ENCODE assay signal across 20 cellular contexts in genomic region chr14:103616635-103617300, GRCh38. TPM values are rescaled to one million over a fixed set of nuclear protein-coding genes. Genes with fewer than 3 reads are reported as not detected.
DNase-seq lines count a peak whose midpoint lies in the region; ATAC-seq and TF ChIP-seq lines count a peak whose summit lies in the region.
"Had no signal": no experiment of that assay in that cellular context is flagged by ENCODE, and none has a peak within 500 bp of the region (broad histone marks: within the 10 kb centered on the region; RNA-seq: fewer than 3 reads in every experiment).

No MANE protein-coding gene starts in this region.

- H4K20me1 ChIP-seq in GM23338 (replicated peaks; ENCODE audit: insufficient read depth) = no peaks in the 10 kb centered on the region

- H3K79me2 ChIP-seq in GM23338 (replicated peaks; ENCODE audit: insufficient read depth) = no peaks in the 10 kb centered on the region

- TF ChIP-seq CTCF in GM23338 (conservative IDR thresholded peaks at IDR 0.05; ENCODE audit: low read depth in 2 of 2) (no peak), nephron progenitor cell (IDR thresholded peaks at IDR 0.05) (no peak)

- H3K4me1 Mint-ChIP-seq in GM23338 (no peaks in the 10 kb centered on the region), nephron progenitor cell (peaks cover 8% of the 10 kb centered on the region)
- H3K4me1 Mint-ChIP-seq: CD4-positive, CD25-positive, alpha-beta regulatory T cell; CD8-positive, alpha-beta memory T cell had no signal

- peaks cover 7% of the 10 kb centered on the region for H3K9me3 Mint-ChIP-seq in GM23338
- H3K9me3 Mint-ChIP-seq in nephron progenitor cell = peaks cover 9% of the 10 kb centered on the region

- DNase-seq in GM23338 (ENCODE audit: low spot score) = no peak
- DNase-seq in NCI-H2227 treated with DMSO at 0.1 percent for 48 hours (lab: John Stamatoyannopoulos, UW) = peak; percentile 13
- no peak for DNase-seq in nephron progenitor cell
- no peak for DNase-seq in NCI-H345 (lab: John Stamatoyannopoulos, UW)
- DNase-seq in H4 (ENCODE audit: low spot score) = no peak
- no peak for DNase-seq in NCI-H226
- DNase-seq: ACHN; BE2C; C1 segment of cervical spinal cord; CD4-positive, CD25-positive, alpha-beta regulatory T cell; CD8-positive, alpha-beta memory T cell; COR-L47; DMS 273 treated with DMSO at 0.1 percent for 48 hours; DMS53; DND-41; EL; GM23248; H7; HFFc6 had no signal

- H3K27me3 ChIP-seq in GM23338 (ENCODE audit: insufficient read depth) = no peaks in the 10 kb centered on the region
- H3K27me3 ChIP-seq: BE2C had no signal

- no peak overlapping the region for H3K4me3 Mint-ChIP-seq in GM23338
- no peak overlapping the region for H3K4me3 Mint-ChIP-seq in nephron progenitor cell
- H3K4me3 Mint-ChIP-seq: CD4-positive, CD25-positive, alpha-beta regulatory T cell; CD8-positive, alpha-beta memory T cell; HFFc6 had no signal

- H3K27ac Mint-ChIP-seq in GM23338 (no peak overlapping the region), nephron progenitor cell (peak overlapping the region; percentile 75)
- H3K27ac Mint-ChIP-seq: CD4-positive, CD25-positive, alpha-beta regulatory T cell; CD8-positive, alpha-beta memory T cell; HFFc6 had no signal

- no peaks in the 10 kb centered on the region for H3K36me3 ChIP-seq in GM23338 (ENCODE audit: insufficient read depth)
- H3K36me3 ChIP-seq: BE2C had no signal

- ATAC-seq in GM23338 = peak; percentile 41; the same call in 1 of the 3 replicates
- ATAC-seq: HCT116 had no signal

- H3K27me3 Mint-ChIP-seq in GM23338 (ENCODE audit: insufficient read depth, low read depth, poor library complexity) (peaks cover 5% of the 10 kb centered on the region), nephron progenitor cell (ENCODE audit: low read depth, poor library complexity) (no peaks in the 10 kb centered on the region)
- H3K27me3 Mint-ChIP-seq: CD4-positive, CD25-positive, alpha-beta regulatory T cell had no signal

- H3K9me2 ChIP-seq in GM23338 (ENCODE audit: insufficient read depth) = no peaks in the 10 kb centered on the region

- no peak overlapping the region for H3K4me2 ChIP-seq in GM23338

- no peak overlapping the region for H2AFZ ChIP-seq in GM23338
- H2AFZ ChIP-seq: GM23248 had no signal

- H3F3A ChIP-seq in GM23338 (replicated peaks; ENCODE audit: low read depth) = no peaks in the 10 kb centered on the region

- H3K27ac ChIP-seq in GM23338 (ENCODE audit: low read depth) = no peak overlapping the region
- H3K27ac ChIP-seq: GM23248 had no signal

- H3K36me3 Mint-ChIP-seq in GM23338 (ENCODE audit: low read depth) (0 out of 3 replicates have a peak, but pooled peaks cover 3% of the 10 kb centered on the region), nephron progenitor cell (ENCODE audit: low read depth) (peaks cover 4% of the 10 kb centered on the region)
- H3K36me3 Mint-ChIP-seq: CD4-positive, CD25-positive, alpha-beta regulatory T cell; CD8-positive, alpha-beta memory T cell had no signal

- H3K4me3 ChIP-seq in GM23338 = no peak overlapping the region
- H3K4me3 ChIP-seq: GM23248 had no signal

- no peaks in the 10 kb centered on the region for H3K4me1 ChIP-seq in GM23338 (ENCODE audit: insufficient read depth)
- H3K4me1 ChIP-seq: BE2C had no signal

TF ChIP-seq in GM23338, 12 proteins besides CTCF, POLR2A, EP300 and RAD21 (continues in another document):
- TF ChIP-seq NANOG (IDR thresholded peaks at IDR 0.05; ENCODE audit: borderline replicate concordance) = no peak
- no peak for TF ChIP-seq EZH2phosphoT487 (IDR thresholded peaks at IDR 0.05; ENCODE audit: unreplicated experiment)
- TF ChIP-seq EZH2 (IDR thresholded peaks at IDR 0.05; ENCODE audit: low read depth, unreplicated experiment) = no peak
- no peak for TF ChIP-seq ZNF462 (CRISPR knock-in tag; IDR thresholded peaks at IDR 0.05)
- no peak for TF ChIP-seq POLR2AphosphoS5 (IDR thresholded peaks at IDR 0.05; ENCODE audit: low read depth)
- no peak for TF ChIP-seq STAT1 (IDR thresholded peaks at IDR 0.05; ENCODE audit: unreplicated experiment)
- no peak for TF ChIP-seq JUNB (IDR thresholded peaks at IDR 0.05; ENCODE audit: unreplicated experiment)

RNA-seq across cellular contexts. Expression of gene KLC1, which starts 12.2 kb away (rescaled TPM):
- total RNA-seq in GM23338 (2014; rRNA removed; shearing (Covaris generic)) = 250 and 308 TPM in 2 replicates
- 159 and 165 TPM in 2 replicates for polyA plus RNA-seq in GM23338 (2016; fragmentation: Nextera tagmentation; extraction: Ambion mirVana)
- 75.5 and 83.8 TPM in 2 replicates for total RNA-seq in H4 (2014; rRNA removed; shearing (Covaris generic))

RNA-seq across cellular contexts. Expression of gene COA8, which starts 54.0 kb away (rescaled TPM):
- 61.3 and 82.6 TPM in 2 replicates for total RNA-seq in GM23338 (2014; rRNA removed; shearing (Covaris generic))
- 129 and 130 TPM in 2 replicates for polyA plus RNA-seq in GM23338 (2016; fragmentation: Nextera tagmentation; extraction: Ambion mirVana)
- 21.7 and 22.3 TPM in 2 replicates for total RNA-seq in H4 (2014; rRNA removed; shearing (Covaris generic))

RNA-seq across cellular contexts. Expression of gene BAG5, which starts 54.3 kb away (rescaled TPM):
- 25.4 and 29.2 TPM in 2 replicates for total RNA-seq in GM23338 (2014; rRNA removed; shearing (Covaris generic))
- 16.4 and 21.1 TPM in 2 replicates for polyA plus RNA-seq in GM23338 (2016; fragmentation: Nextera tagmentation; extraction: Ambion mirVana)
- 11.3 and 18.5 TPM in 2 replicates for total RNA-seq in H4 (2014; rRNA removed; shearing (Covaris generic))
